29 cellular contexts compared by ENCODE assay signal in the genomic region with DNA sequence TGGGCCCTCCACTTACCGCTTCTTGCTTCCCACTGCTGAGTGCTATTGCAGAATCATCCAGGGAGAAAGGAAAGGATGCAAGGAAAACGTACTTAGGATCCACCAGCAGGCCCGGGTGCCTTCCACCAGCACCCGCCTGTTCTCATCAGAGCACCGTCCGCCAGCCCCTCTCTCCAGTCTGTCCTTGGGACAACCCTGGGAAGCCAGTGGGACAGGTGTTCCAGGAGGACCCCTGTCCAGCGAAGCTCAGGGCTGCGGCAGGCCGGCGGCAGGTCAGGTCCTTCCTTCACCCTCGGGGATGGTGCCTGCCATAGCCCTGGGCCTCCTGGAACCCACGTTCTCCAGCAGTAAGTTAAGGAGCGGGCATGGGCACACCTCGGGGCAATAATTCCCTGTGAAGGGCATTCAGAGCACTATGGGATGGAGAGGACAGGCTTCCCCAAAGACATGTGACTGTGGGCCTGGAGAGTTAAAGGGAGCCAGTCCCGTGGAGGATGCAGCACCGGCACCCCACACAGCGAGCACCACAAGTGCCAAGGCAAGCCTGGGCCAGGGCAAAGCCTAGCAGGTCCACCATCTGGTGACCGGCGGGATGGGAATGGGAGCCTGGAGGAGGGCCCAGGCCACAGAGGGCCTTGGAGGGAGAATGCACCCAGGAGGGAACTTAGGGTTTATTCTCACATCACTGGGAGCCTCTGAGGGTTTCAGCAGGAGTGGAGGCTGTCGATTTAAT.
"Had no signal": no experiment of that assay in that cellular context is flagged by ENCODE, and none has a peak within 500 bp of the region (broad histone marks: within the 10 kb centered on the region; RNA-seq: fewer than 3 reads in every experiment).

No MANE protein-coding gene starts in this region.

- H3K9me3 ChIP-seq: Peyer's patch, SJCRH30 had no signal

- H3K9ac ChIP-seq: KMS-11 had no signal

- H3K27ac ChIP-seq: KMS-11, Peyer's patch, SJCRH30, SK-N-MC, WERI-Rb-1 had no signal

- H3K27me3 ChIP-seq: Peyer's patch had no signal

- H3K4me1 ChIP-seq: Peyer's patch had no signal

- H3K36me3 ChIP-seq: Peyer's patch, SJCRH30, WERI-Rb-1 had no signal

- ATAC-seq: activated CD8-positive, alpha-beta memory T cell treated with anti-CD3 and anti-CD28 coated beads, Interleukin-2, amount 10 ng/mL, durations not matched to agents 7 days and 5 days; activated naive CD8-positive, alpha-beta T cell treated with anti-CD3 and anti-CD28 coated beads, Interleukin-2, amount 50 U/mL, for 24 hours; PC-3 had no signal

- H3K4me2 ChIP-seq: KMS-11 had no signal

- H3K4me3 ChIP-seq: Peyer's patch, SJCRH30, SK-N-MC had no signal

- DNase-seq: activated CD4-positive, alpha-beta memory T cell treated with anti-CD3 and anti-CD28 coated beads, Interleukin-2, amount 10 ng/mL, durations not matched to agents 7 days and 5 days; activated CD4-positive, alpha-beta T cell treated with anti-CD3 and anti-CD28 coated beads for 1 hour; activated CD4-positive, alpha-beta T cell treated with anti-CD3 and anti-CD28 coated beads for 48 hours; activated CD4-positive, CD25-positive, alpha-beta regulatory T cell; activated CD8-positive, alpha-beta memory T cell treated with anti-CD3 and anti-CD28 coated beads for 24 hours; activated CD8-positive, alpha-beta memory T cell treated with anti-CD3 and anti-CD28 coated beads, Interleukin-2, amount 10 ng/mL, durations not matched to agents 7 days and 5 days; activated CD8-positive, alpha-beta memory T cell treated with anti-CD3 and anti-CD28 coated beads, Interleukin-2, amount 50 U/mL, for 48 hours; activated effector memory CD4-positive, alpha-beta T cell treated with Interleukin-2 at 50 U/mL for 16 hours; activated naive CD4-positive, alpha-beta T cell treated with anti-CD3 and anti-CD28 coated beads, Interleukin-2, amount 10 ng/mL, durations not matched to agents 7 days and 5 days; activated naive CD8-positive, alpha-beta T cell treated with anti-CD3 and anti-CD28 coated beads, Interleukin-2, amount 50 U/mL, for 24 hours; activated T-cell treated with anti-CD3 and anti-CD28 coated beads, Interleukin-2, amount 50 U/mL, for 48 hours; anterior cingulate cortex; MM.1S; MV-4-11; NCI-H1092; NCI-H1436 treated with DMSO at 0.1 percent for 48 hours; NCI-H1694 treated with DMSO at 0.1 percent for 48 hours; NCI-H2029; NCI-H510A; NCI-H526; NK-92 treated with Interleukin-12 subunit alpha and Interleukin-12 subunit beta, amount 100 ng/mL, for 24 hours; PC-3; Peyer's patch; SHP77; SJCRH30; T1000; WERI-Rb-1 had no signal
